36 cellular contexts compared by ENCODE assay signal in the genomic region with DNA sequence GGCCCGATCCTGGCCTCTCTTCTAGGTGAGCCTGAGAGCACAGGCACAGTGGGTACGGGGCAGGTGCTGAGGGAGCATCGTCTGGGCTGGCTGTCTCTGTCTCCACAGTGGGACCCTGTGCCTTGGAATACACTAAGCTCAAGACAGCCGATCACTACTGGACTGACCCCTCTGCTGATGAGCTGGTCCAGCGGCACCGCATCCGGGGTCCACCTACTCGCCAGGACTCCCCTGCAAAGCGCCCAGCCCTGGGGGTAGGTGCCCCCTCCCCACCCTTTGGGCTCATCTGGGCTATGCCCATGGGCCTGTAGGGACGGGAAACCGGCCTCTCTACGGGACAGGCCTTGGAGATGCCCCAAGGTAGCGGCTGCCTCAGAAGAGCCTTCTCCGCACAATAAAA.
"Had no signal": no experiment of that assay in that cellular context is flagged by ENCODE, and none has a peak within 500 bp of the region (broad histone marks: within the 10 kb centered on the region; RNA-seq: fewer than 3 reads in every experiment).

No MANE protein-coding gene starts in this region.

- DNase-seq: activated B cell treated with CpG ODN at 0.5 μM for 24 hours; activated CD4-positive, alpha-beta memory T cell treated with anti-CD3 and anti-CD28 coated beads for 36 hours; activated CD4-positive, alpha-beta T cell treated with anti-CD3 and anti-CD28 coated beads for 4 hours; activated CD4-positive, alpha-beta T cell treated with anti-CD3 and anti-CD28 coated beads, Interleukin-2, amount 10 ng/mL, durations not matched to agents 24 days and 14 days; activated CD4-positive, alpha-beta T cell treated with anti-CD3 and anti-CD28 coated beads, Interleukin-2, amount 50 U/mL, for 1 hour; activated CD4-positive, alpha-beta T cell treated with anti-CD3 and anti-CD28 coated beads, Interleukin-2, amount 50 U/mL, for 4 hours; activated CD4-positive, CD25-positive, alpha-beta regulatory T cell treated with anti-CD3 and anti-CD28 coated beads, Interleukin-2, amount 50 U/mL, for 72 hours; activated CD8-positive, alpha-beta memory T cell treated with anti-CD3 and anti-CD28 coated beads, Interleukin-2, amount 50 U/mL, for 4 hours; activated CD8-positive, alpha-beta T cell treated with anti-CD3 and anti-CD28 coated beads for 36 hours; activated effector memory CD4-positive, alpha-beta T cell treated with anti-CD3 and anti-CD28 coated beads, Interleukin-2, amount 50 U/mL, for 16 hours; activated gamma-delta T cell treated with Interleukin-2 at 50 U/mL for 16 hours; activated naive CD4-positive, alpha-beta T cell; activated naive CD4-positive, alpha-beta T cell treated with anti-CD3 and anti-CD28 coated beads for 36 hours; activated naive CD4-positive, alpha-beta T cell treated with anti-CD3 and anti-CD28 coated beads, Interleukin-2, amount 50 U/mL, for 16 hours; activated naive CD8-positive, alpha-beta T cell treated with anti-CD3 and anti-CD28 coated beads for 36 hours; activated T-cell treated with anti-CD3 and anti-CD28 coated beads for 4 hours; activated T-cell treated with anti-CD3 and anti-CD28 coated beads, Interleukin-2, amount 50 U/mL, for 1 hour; activated T-cell treated with anti-CD3 and anti-CD28 coated beads, Interleukin-2, amount 50 U/mL, for 4 hours; activated T-cell treated with anti-CD3 and anti-CD28 coated beads, Interleukin-2, amount 50 U/mL, for 72 hours; adrenal gland; amniotic stem cell; aorta; caudate nucleus; SW 1271; T-helper 1 cell; T-helper 2 cell; T-helper 9 cell had no signal

- H3K27me3 ChIP-seq: adrenal gland, cardiac muscle cell had no signal

- H3K27ac Mint-ChIP-seq: activated B cell treated with CpG ODN at 0.5 μM for 24 hours; activated CD4-positive, alpha-beta memory T cell treated with anti-CD3 and anti-CD28 coated beads for 36 hours; activated CD4-positive, alpha-beta T cell treated with anti-CD3 and anti-CD28 coated beads, Interleukin-2, amount 10 ng/mL, durations not matched to agents 24 days and 14 days; activated CD8-positive, alpha-beta T cell treated with anti-CD3 and anti-CD28 coated beads for 36 hours; activated naive CD4-positive, alpha-beta T cell treated with anti-CD3 and anti-CD28 coated beads for 36 hours; activated naive CD8-positive, alpha-beta T cell treated with anti-CD3 and anti-CD28 coated beads for 36 hours; activated T-cell treated with anti-CD3 and anti-CD28 coated beads, Interleukin-2, amount 50 U/mL, for 72 hours; activated T-helper 1 cell treated with anti-CD3 and anti-CD28 coated beads, Interleukin-12 subunit alpha, Interleukin-12 subunit beta, Interleukin-2, Interleukin-4 antibody, amounts not matched to agents 30 ng/mL and 10 ng/mL and 1 ng/mL, durations not matched to agents 14 hours and 24 hours and 36 hours; activated T-helper 17 cell treated with anti-CD3 and anti-CD28 coated beads, Interleukin-2, amount 50 U/mL, for 72 hours; T-helper 2 cell treated with Interferon-gamma antibody and Interleukin-4, amounts not matched to agents 5 μg/mL and 100 μg/mL, for 36 hours had no signal

- H3K4me3 Mint-ChIP-seq: activated B cell treated with CpG ODN at 0.5 μM for 24 hours; activated CD4-positive, alpha-beta memory T cell treated with anti-CD3 and anti-CD28 coated beads for 36 hours; activated CD4-positive, alpha-beta T cell treated with anti-CD3 and anti-CD28 coated beads, Interleukin-2, amount 10 ng/mL, durations not matched to agents 24 days and 14 days; activated CD8-positive, alpha-beta T cell treated with anti-CD3 and anti-CD28 coated beads for 36 hours; activated naive CD4-positive, alpha-beta T cell treated with anti-CD3 and anti-CD28 coated beads for 36 hours; activated naive CD8-positive, alpha-beta T cell treated with anti-CD3 and anti-CD28 coated beads for 36 hours; activated T-cell treated with anti-CD3 and anti-CD28 coated beads, Interleukin-2, amount 50 U/mL, for 4 hours; activated T-cell treated with anti-CD3 and anti-CD28 coated beads, Interleukin-2, amount 50 U/mL, for 72 hours; activated T-helper 1 cell treated with anti-CD3 and anti-CD28 coated beads, Interleukin-12 subunit alpha, Interleukin-12 subunit beta, Interleukin-2, Interleukin-4 antibody, amounts not matched to agents 30 ng/mL and 10 ng/mL and 1 ng/mL, durations not matched to agents 14 hours and 24 hours and 36 hours; activated T-helper 17 cell treated with anti-CD3 and anti-CD28 coated beads, Interleukin-2, amount 50 U/mL, for 72 hours; brain; central memory CD8-positive, alpha-beta T cell; T-helper 1 cell treated with Interleukin-12 subunit alpha and Interleukin-12 subunit beta and Interleukin-4 antibody, amounts not matched to agents 30 μg/mL and 1 μg/mL, for 36 hours; T-helper 2 cell treated with Interferon-gamma antibody and Interleukin-4, amounts not matched to agents 5 μg/mL and 100 μg/mL, for 36 hours had no signal

- H3K36me3 Mint-ChIP-seq: activated naive CD4-positive, alpha-beta T cell treated with anti-CD3 and anti-CD28 coated beads, Interleukin-2, amount 50 U/mL, for 72 hours had no signal

- H3K9me3 ChIP-seq: adrenal gland had no signal

- H3K9me3 Mint-ChIP-seq: activated B cell treated with CpG ODN at 0.5 μM for 24 hours; activated CD4-positive, alpha-beta memory T cell treated with anti-CD3 and anti-CD28 coated beads for 36 hours; activated CD4-positive, alpha-beta T cell treated with anti-CD3 and anti-CD28 coated beads, Interleukin-2, amount 10 ng/mL, durations not matched to agents 24 days and 14 days; activated CD8-positive, alpha-beta T cell treated with anti-CD3 and anti-CD28 coated beads for 36 hours; activated naive CD4-positive, alpha-beta T cell treated with anti-CD3 and anti-CD28 coated beads for 36 hours; activated naive CD4-positive, alpha-beta T cell treated with anti-CD3 and anti-CD28 coated beads, Interleukin-2, amount 50 U/mL, for 72 hours; activated naive CD8-positive, alpha-beta T cell treated with anti-CD3 and anti-CD28 coated beads for 36 hours; activated T-cell treated with anti-CD3 and anti-CD28 coated beads, Interleukin-2, amount 50 U/mL, for 4 hours; activated T-cell treated with anti-CD3 and anti-CD28 coated beads, Interleukin-2, amount 50 U/mL, for 72 hours; activated T-helper 1 cell treated with anti-CD3 and anti-CD28 coated beads, Interleukin-12 subunit alpha, Interleukin-12 subunit beta, Interleukin-2, Interleukin-4 antibody, amounts not matched to agents 30 ng/mL and 10 ng/mL and 1 ng/mL, durations not matched to agents 14 hours and 24 hours and 36 hours; activated T-helper 17 cell treated with anti-CD3 and anti-CD28 coated beads, Interleukin-2, amount 50 U/mL, for 72 hours; brain; central memory CD8-positive, alpha-beta T cell; T-helper 1 cell treated with Interleukin-12 subunit alpha and Interleukin-12 subunit beta and Interleukin-4 antibody, amounts not matched to agents 30 μg/mL and 1 μg/mL, for 36 hours; T-helper 2 cell treated with Interferon-gamma antibody and Interleukin-4, amounts not matched to agents 5 μg/mL and 100 μg/mL, for 36 hours had no signal

- H3K27me3 Mint-ChIP-seq: activated B cell treated with CpG ODN at 0.5 μM for 24 hours; activated CD4-positive, alpha-beta memory T cell treated with anti-CD3 and anti-CD28 coated beads for 36 hours; activated CD4-positive, alpha-beta T cell treated with anti-CD3 and anti-CD28 coated beads, Interleukin-2, amount 10 ng/mL, durations not matched to agents 24 days and 14 days; activated CD8-positive, alpha-beta T cell treated with anti-CD3 and anti-CD28 coated beads for 36 hours; activated naive CD8-positive, alpha-beta T cell treated with anti-CD3 and anti-CD28 coated beads for 36 hours; activated T-helper 17 cell treated with anti-CD3 and anti-CD28 coated beads, Interleukin-2, amount 50 U/mL, for 72 hours; brain; central memory CD8-positive, alpha-beta T cell had no signal

- H3K4me1 Mint-ChIP-seq: activated B cell treated with CpG ODN at 0.5 μM for 24 hours; activated CD4-positive, alpha-beta T cell treated with anti-CD3 and anti-CD28 coated beads, Interleukin-2, amount 10 ng/mL, durations not matched to agents 24 days and 14 days; activated naive CD8-positive, alpha-beta T cell treated with anti-CD3 and anti-CD28 coated beads for 36 hours; activated T-helper 17 cell treated with anti-CD3 and anti-CD28 coated beads, Interleukin-2, amount 50 U/mL, for 72 hours had no signal

- H3K4me3 ChIP-seq: adrenal gland, cardiac muscle cell had no signal

- H3K36me3 ChIP-seq: cardiac muscle cell had no signal

- H3K27ac ChIP-seq: adrenal gland, cardiac muscle cell, VCaP had no signal
